ENCODE assay signal across 17 cellular contexts in genomic region chr10:15809450-15809849, GRCh38.
"Had no signal": no experiment of that assay in that cellular context is flagged by ENCODE, and none has a peak within 500 bp of the region (broad histone marks: within the 10 kb centered on the region; RNA-seq: fewer than 3 reads in every experiment).

No MANE protein-coding gene starts in this region.

- H3K27me3 Mint-ChIP-seq: naive thymus-derived CD8-positive, alpha-beta T cell had no signal

- H3K36me3 ChIP-seq: ovary, uterus had no signal

- H3K4me3 ChIP-seq: gastroesophageal sphincter, mucosa of descending colon, ovary, tibial artery, upper lobe of left lung, uterus had no signal

- H3K27ac ChIP-seq: gastroesophageal sphincter, ovary, tibial artery, upper lobe of left lung, uterus had no signal

- H3K27ac Mint-ChIP-seq: naive thymus-derived CD8-positive, alpha-beta T cell had no signal

- H3K9me3 Mint-ChIP-seq: naive thymus-derived CD8-positive, alpha-beta T cell had no signal

- H3K27me3 ChIP-seq: gastroesophageal sphincter, ovary, tibial artery, upper lobe of left lung, uterus had no signal

- H3K4me1 ChIP-seq: upper lobe of left lung, uterus had no signal

- DNase-seq: effector memory CD4-positive, alpha-beta T cell; glutamatergic neuron; islet precursor cell; mammary epithelial cell; mucosa of descending colon; naive thymus-derived CD8-positive, alpha-beta T cell; ovary; right cardiac atrium; small intestine; stimulated activated CD4-positive, alpha-beta T cell treated with anti-CD3 and anti-CD28 coated beads, Interleukin-12 subunit alpha, Interleukin-12 subunit beta, amount 100 ng/mL, for 4 hours; stimulated activated naive CD4-positive, alpha-beta T cell treated with Interleukin-2 at 50 U/mL for 16 hours; tibial artery; upper lobe of left lung; uterus had no signal

- H3K4me3 Mint-ChIP-seq: naive thymus-derived CD8-positive, alpha-beta T cell had no signal

- ATAC-seq: esophagus mucosa; gastroesophageal sphincter; left lobe of liver; mucosa of descending colon; naive thymus-derived CD8-positive, alpha-beta T cell; right cardiac atrium had no signal
